33 cellular contexts compared by ENCODE assay signal in the genomic region with DNA sequence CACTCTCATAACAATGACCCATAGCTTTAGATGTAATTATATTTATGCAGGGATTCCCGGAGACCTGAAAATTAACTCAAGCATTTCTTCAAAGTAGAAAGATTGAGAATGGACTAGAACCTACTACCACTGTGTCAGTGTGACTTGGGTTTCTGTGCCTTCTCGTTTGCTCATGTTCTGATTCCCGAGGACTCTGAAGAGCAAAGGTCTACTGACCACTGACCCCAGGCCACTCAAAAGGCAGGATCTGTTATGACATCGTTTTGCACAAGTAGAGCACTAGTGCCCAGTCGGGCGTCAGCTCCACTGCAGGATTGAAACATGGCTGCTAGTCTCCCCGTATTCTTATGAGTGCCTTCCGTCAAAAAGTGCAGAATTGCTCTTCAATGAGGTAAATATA.
"Had no signal": no experiment of that assay in that cellular context is flagged by ENCODE, and none has a peak within 500 bp of the region (broad histone marks: within the 10 kb centered on the region; RNA-seq: fewer than 3 reads in every experiment).

No MANE protein-coding gene starts in this region.

- H3K4me3 ChIP-seq: adrenal gland, ascending aorta, breast epithelium, cardiac muscle cell had no signal

- H3K4me1 ChIP-seq: adrenal gland, ascending aorta, breast epithelium had no signal

- ATAC-seq: activated naive CD4-positive, alpha-beta T cell treated with anti-CD3 and anti-CD28 coated beads, Interleukin-2, amount 50 U/mL, for 72 hours; activated naive CD8-positive, alpha-beta T cell treated with anti-CD3 and anti-CD28 coated beads, Interleukin-2, amount 50 U/mL, for 24 hours; activated T-cell treated with anti-CD3 and anti-CD28 coated beads, Interleukin-2, amount 50 U/mL, for 4 hours; activated T-cell treated with anti-CD3 and anti-CD28 coated beads, Interleukin-2, amount 50 U/mL, for 72 hours; activated T-helper 17 cell treated with anti-CD3 and anti-CD28 coated beads, Interleukin-2, amount 50 U/mL, for 72 hours had no signal

- H3K27ac ChIP-seq: adrenal gland, ascending aorta, brain microvascular endothelial cell, breast epithelium, cardiac muscle cell had no signal

- H3K9me3 ChIP-seq: adrenal gland, ascending aorta, breast epithelium had no signal

- H3K27me3 ChIP-seq: adrenal gland, ascending aorta, brain microvascular endothelial cell, breast epithelium, cardiac muscle cell had no signal

- DNase-seq: activated effector memory CD4-positive, alpha-beta T cell treated with anti-CD3 and anti-CD28 coated beads, Interleukin-2, amount 50 U/mL, for 16 hours; activated effector memory CD4-positive, alpha-beta T cell treated with Interleukin-2 at 50 U/mL for 16 hours; activated gamma-delta T cell; activated gamma-delta T cell treated with Interleukin-2 at 50 U/mL for 16 hours; activated naive CD4-positive, alpha-beta T cell; activated naive CD4-positive, alpha-beta T cell treated with anti-CD3 and anti-CD28 coated beads for 36 hours; activated naive CD4-positive, alpha-beta T cell treated with anti-CD3 and anti-CD28 coated beads, Interleukin-2, amount 10 ng/mL, durations not matched to agents 7 days and 5 days; activated naive CD4-positive, alpha-beta T cell treated with anti-CD3 and anti-CD28 coated beads, Interleukin-2, amount 50 U/mL, for 16 hours; activated naive CD4-positive, alpha-beta T cell treated with Interleukin-2 at 50 U/mL for 16 hours; activated naive CD8-positive, alpha-beta T cell treated with anti-CD3 and anti-CD28 coated beads for 36 hours; activated naive CD8-positive, alpha-beta T cell treated with anti-CD3 and anti-CD28 coated beads, Interleukin-2, amount 10 ng/mL, durations not matched to agents 7 days and 5 days; activated naive CD8-positive, alpha-beta T cell treated with anti-CD3 and anti-CD28 coated beads, Interleukin-2, amount 50 U/mL, for 24 hours; activated T-cell treated with anti-CD3 and anti-CD28 coated beads, Interleukin-2, amount 50 U/mL, for 1 hour; activated T-cell treated with anti-CD3 and anti-CD28 coated beads, Interleukin-2, amount 50 U/mL, for 24 hours; activated T-cell treated with anti-CD3 and anti-CD28 coated beads, Interleukin-2, amount 50 U/mL, for 4 hours; activated T-cell treated with anti-CD3 and anti-CD28 coated beads, Interleukin-2, amount 50 U/mL, for 48 hours; activated T-cell treated with anti-CD3 and anti-CD28 coated beads, Interleukin-2, amount 50 U/mL, for 72 hours; adrenal gland; amniotic stem cell; amygdala; anterior cingulate cortex; aorta; brain microvascular endothelial cell; caudate nucleus; central memory CD4-positive, alpha-beta T cell; cerebellar nuclear complex had no signal

- H3K36me3 ChIP-seq: adrenal gland, ascending aorta, brain microvascular endothelial cell, breast epithelium, cardiac muscle cell had no signal

- FAIRE-seq: astrocyte, bronchial epithelial cell had no signal
